ENCODE assay signal across 2 cellular contexts in the genomic region with DNA sequence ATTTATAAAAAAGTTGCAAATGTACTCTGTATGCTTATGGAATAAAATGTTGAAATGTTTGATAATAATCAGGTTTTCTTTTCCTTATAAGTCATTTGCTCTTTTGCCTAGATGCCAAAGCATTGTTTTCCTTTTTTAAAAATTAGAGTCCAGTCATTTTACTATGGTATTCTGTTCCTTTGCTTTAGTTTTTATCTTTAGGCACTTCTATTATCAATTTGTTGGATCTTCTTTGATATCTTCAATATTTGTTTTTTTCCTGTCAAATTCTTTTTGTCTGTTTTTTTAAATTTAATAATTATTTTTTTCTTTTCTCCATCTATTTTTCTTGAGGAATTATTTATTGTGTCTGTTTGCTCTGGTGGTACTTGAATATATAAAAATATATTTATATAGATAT. TPM values are rescaled to one million over a fixed set of nuclear protein-coding genes. Genes with fewer than 3 reads are reported as not detected.
"Had no signal": no experiment of that assay in that cellular context is flagged by ENCODE, and none has a peak within 500 bp of the region (broad histone marks: within the 10 kb centered on the region; RNA-seq: fewer than 3 reads in every experiment).

No MANE protein-coding gene starts in this region.

RNA-seq across cellular contexts. Expression of gene TNFAIP8L3, which starts 28.3 kb away (rescaled TPM):
- total RNA-seq: OCI-LY7, SJSA1 had no signal
